ENCODE assay signal across 1 cellular context in the genomic region with DNA sequence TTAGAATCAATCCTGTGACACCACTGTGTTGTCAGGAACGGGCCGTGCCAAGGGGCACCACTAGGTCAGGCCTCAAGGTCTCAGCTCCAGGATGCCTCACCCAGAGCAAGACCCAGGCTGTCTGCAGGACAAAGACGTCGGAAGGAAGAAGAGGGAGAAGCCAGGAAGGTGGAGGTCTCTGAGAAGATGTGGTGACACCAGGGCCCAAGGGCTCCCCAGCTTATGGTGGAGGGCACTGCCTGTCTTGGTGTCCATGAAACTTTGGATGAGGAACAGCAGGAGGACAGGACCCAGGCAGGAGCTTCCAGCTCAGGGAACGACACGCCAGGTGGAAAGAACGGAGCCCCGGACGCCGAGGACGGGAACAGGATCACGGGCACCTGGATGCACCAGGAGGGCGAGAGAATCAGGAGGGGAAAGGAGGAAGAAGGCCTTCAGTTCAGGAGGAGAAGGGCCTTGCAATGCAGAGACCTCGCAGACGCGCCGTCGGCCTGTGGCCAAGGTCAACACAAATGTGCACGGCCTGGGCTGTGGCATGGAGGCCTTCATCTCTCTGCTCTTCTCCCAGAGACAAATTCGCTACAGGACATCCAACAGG.
TF ChIP-seq lines count a peak whose summit lies in the region.

No MANE protein-coding gene starts in this region.

TF ChIP-seq in H1, 55 proteins besides CTCF, POLR2A, EP300 and RAD21:
- no peak for TF ChIP-seq MAX (IDR thresholded peaks at IDR 0.05)
- no peak for TF ChIP-seq SIX5 (IDR thresholded peaks at IDR 0.05; ENCODE audit: low read depth, low read length)
- TF ChIP-seq SUZ12 (IDR thresholded peaks at IDR 0.05; ENCODE audit: low read length): no peak
- no peak for TF ChIP-seq BCL11A (IDR thresholded peaks at IDR 0.05; ENCODE audit: low read depth in 2 of 2, low read length in 2 of 2)
- TF ChIP-seq E2F6 (IDR thresholded peaks at IDR 0.05): no peak
- TF ChIP-seq POU5F1 (IDR thresholded peaks at IDR 0.05; ENCODE audit: low read depth, low read length): no peak
- TF ChIP-seq CREB1 (IDR thresholded peaks at IDR 0.05): no peak
- no peak for TF ChIP-seq CTBP2 (IDR thresholded peaks at IDR 0.05; ENCODE audit: borderline replicate concordance, insufficient read depth, insufficient read length, low read length)
- TF ChIP-seq JUN (IDR thresholded peaks at IDR 0.05; ENCODE audit: low read depth, low read length): no peak
- no peak for TF ChIP-seq JUND (IDR thresholded peaks at IDR 0.05; ENCODE audit: low read length)
- TF ChIP-seq, protein P1, sequence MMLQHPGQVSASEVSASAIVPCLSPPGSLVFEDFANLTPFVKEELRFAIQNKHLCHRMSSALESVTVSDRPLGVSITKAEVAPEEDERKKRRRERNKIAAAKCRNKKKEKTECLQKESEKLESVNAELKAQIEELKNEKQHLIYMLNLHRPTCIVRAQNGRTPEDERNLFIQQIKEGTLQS (IDR thresholded peaks at IDR 0.05; ENCODE audit: insufficient read depth, low read depth, low read length): no peak
- no peak for TF ChIP-seq CBX8 (IDR thresholded peaks at IDR 0.05; ENCODE audit: borderline replicate concordance, low read depth, low read length)
